Comparison of ENCODE assay signal across 14 cellular contexts in genomic region chr22:41000941-41001721, GRCh38. TPM values are rescaled to one million over a fixed set of nuclear protein-coding genes. Genes with fewer than 3 reads are reported as not detected.
DNase-seq lines count a peak whose midpoint lies in the region; ATAC-seq and TF ChIP-seq lines count a peak whose summit lies in the region.
"Had no signal": no experiment of that assay in that cellular context is flagged by ENCODE, and none has a peak within 500 bp of the region (broad histone marks: within the 10 kb centered on the region; RNA-seq: fewer than 3 reads in every experiment).

No MANE protein-coding gene starts in this region.

- H3K79me2 ChIP-seq in Karpas-422 (ENCODE audit: low read length), result no peaks in the 10 kb centered on the region

- H3K36me3 Mint-ChIP-seq in mesothelial cell of epicardium, result no peaks in the 10 kb centered on the region
- H3K36me3 Mint-ChIP-seq in type B pancreatic cell, result no peaks in the 10 kb centered on the region
- H3K36me3 Mint-ChIP-seq: CD8-positive, alpha-beta T cell had no signal

- H3K27ac Mint-ChIP-seq in mesothelial cell of epicardium (peak overlapping the region; percentile 98), type B pancreatic cell (peak overlapping the region; percentile 98)
- H3K27ac Mint-ChIP-seq: CD8-positive, alpha-beta T cell had no signal

- H4K20me1 ChIP-seq in Karpas-422 (ENCODE audit: insufficient read depth, low read depth, low read length), result no peaks in the 10 kb centered on the region

- no peak overlapping the region for H3K4me3 ChIP-seq in HUES48 (ENCODE audit: low read depth, low read length)
- H3K4me3 ChIP-seq in RWPE2 (ENCODE audit: severe bottlenecking), result no peak overlapping the region
- no peak overlapping the region for H3K4me3 ChIP-seq in Karpas-422 (ENCODE audit: low read length)

- H3K4me1 ChIP-seq in HUES48 (ENCODE audit: control insufficient read depth, insufficient read depth, low read length), result peaks cover 9% of the 10 kb centered on the region
- H3K4me1 ChIP-seq in RWPE2 (ENCODE audit: insufficient read depth, poor library complexity, severe bottlenecking), result peaks cover 10% of the 10 kb centered on the region
- H3K4me1 ChIP-seq in Karpas-422 (ENCODE audit: low read length), result no peaks in the 10 kb centered on the region

- no peak for DNase-seq in RWPE2 (ENCODE audit: low spot score)
- no peak for DNase-seq in mesothelial cell of epicardium (ENCODE audit: low spot score in 2 of 2, unreplicated experiment in 2 of 2)
- no peak for DNase-seq in type B pancreatic cell (ENCODE audit: extremely low spot score, unreplicated experiment)
- no peak for DNase-seq in Karpas-422
- DNase-seq in GM10266 (ENCODE audit: extremely low spot score), result no peak
- DNase-seq: BE2C; CD8-positive, alpha-beta T cell; DMS 273 treated with DMSO at 0.1 percent for 48 hours; H9; NCI-H1105; NCI-H187 treated with DMSO at 0.1 percent for 48 hours; NCI-H510A treated with DMSO at 0.1 percent for 48 hours had no signal

- H3K9me3 Mint-ChIP-seq in mesothelial cell of epicardium, result peaks cover 6% of the 10 kb centered on the region
- H3K9me3 Mint-ChIP-seq in type B pancreatic cell, result peaks cover 4% of the 10 kb centered on the region

- H3K4me3 Mint-ChIP-seq in mesothelial cell of epicardium (peak overlapping the region; percentile 9), type B pancreatic cell (peak overlapping the region; percentile 71)
- H3K4me3 Mint-ChIP-seq: CD8-positive, alpha-beta T cell; H9 had no signal

- H2AFZ ChIP-seq in Karpas-422 (ENCODE audit: low read length), result no peak overlapping the region

- TF ChIP-seq CTCF in RWPE2 (IDR thresholded peaks at IDR 0.05; ENCODE audit: poor library complexity, severe bottlenecking) (no peak), mesothelial cell of epicardium (IDR thresholded peaks at IDR 0.05; ENCODE audit: unreplicated experiment) (no peak), type B pancreatic cell (conservative IDR thresholded peaks at IDR 0.05) (no peak), GM10266 (IDR thresholded peaks at IDR 0.05; ENCODE audit: control insufficient read depth, insufficient read depth, low read depth, missing control alignments) (no peak)

- H3K36me3 ChIP-seq in HUES48 (ENCODE audit: control insufficient read depth, insufficient read depth, low read length) (no peaks in the 10 kb centered on the region), RWPE2 (ENCODE audit: low read depth) (no peaks in the 10 kb centered on the region), Karpas-422 (ENCODE audit: insufficient read depth, low read length) (no peaks in the 10 kb centered on the region)
- H3K36me3 ChIP-seq: BE2C had no signal

- H3K27me3 ChIP-seq in HUES48 (ENCODE audit: control insufficient read depth, insufficient read depth, low read length), result no peaks in the 10 kb centered on the region
- H3K27me3 ChIP-seq in RWPE2 (ENCODE audit: insufficient read depth, poor library complexity, severe bottlenecking), result no peaks in the 10 kb centered on the region
- no peaks in the 10 kb centered on the region for H3K27me3 ChIP-seq in Karpas-422 (ENCODE audit: low read length)
- H3K27me3 ChIP-seq: BE2C had no signal

- H3K9ac ChIP-seq in HUES48 (ENCODE audit: low read depth, low read length), result no peak overlapping the region
- no peak overlapping the region for H3K9ac ChIP-seq in Karpas-422 (ENCODE audit: low read length)

- H3K27ac ChIP-seq in HUES48 (ENCODE audit: low read depth, low read length) (peak overlapping the region; percentile 25), RWPE2 (ENCODE audit: poor library complexity, severe bottlenecking) (peak overlapping the region; percentile 17), Karpas-422 (ENCODE audit: low read length) (no peak overlapping the region)

- ATAC-seq in RWPE2 (ENCODE audit: low read depth), result no peak
- no peak for ATAC-seq in HG03521 (IDR thresholded peaks at IDR 0.05; ENCODE audit: unreplicated experiment)
- ATAC-seq: CD8-positive, alpha-beta T cell had no signal

- no peaks in the 10 kb centered on the region for H3K9me2 ChIP-seq in Karpas-422 (replicated peaks; ENCODE audit: insufficient read depth, low read length)

- H3K4me1 Mint-ChIP-seq in mesothelial cell of epicardium, result peaks cover 38% of the 10 kb centered on the region
- H3K4me1 Mint-ChIP-seq in type B pancreatic cell (ENCODE audit: unreplicated experiment), result peaks cover 10% of the 10 kb centered on the region

- H3K27me3 Mint-ChIP-seq in mesothelial cell of epicardium (ENCODE audit: low read depth) (no peaks in the 10 kb centered on the region), type B pancreatic cell (no peaks in the 10 kb centered on the region)

- H3K4me2 ChIP-seq in Karpas-422 (ENCODE audit: low read depth, low read length, poor library complexity, severe bottlenecking), result no peak overlapping the region

- H3K9me3 ChIP-seq in HUES48 (ENCODE audit: control insufficient read depth, insufficient read depth, low read length), result no peaks in the 10 kb centered on the region
- no peaks in the 10 kb centered on the region for H3K9me3 ChIP-seq in RWPE2 (ENCODE audit: severe bottlenecking)
- no peaks in the 10 kb centered on the region for H3K9me3 ChIP-seq in Karpas-422 (ENCODE audit: low read length)
- H3K9me3 ChIP-seq: BE2C had no signal

RNA-seq across cellular contexts. Expression of gene RBX1, which starts 50.0 kb away (rescaled TPM):
- 56.7 to 60.4 TPM (median 60.1 TPM) in 3 replicates for total RNA-seq in mesothelial cell of epicardium
- total RNA-seq in type B pancreatic cell (ENCODE audit: low replicate concordance), result 62.8 and 68.1 TPM in 2 replicates
- total RNA-seq in Karpas-422 (2014; rRNA removed; shearing (Covaris generic); ENCODE audit: low replicate concordance), result 57.5 and 86.1 TPM in 2 replicates
